ENCODE assay signal across 8 cellular contexts in genomic region chrX:137031517-137032377, GRCh38. TPM values are rescaled to one million over a fixed set of nuclear protein-coding genes. Genes with fewer than 3 reads are reported as not detected.
DNase-seq lines count a peak whose midpoint lies in the region; ATAC-seq, FAIRE-seq and TF ChIP-seq lines count a peak whose summit lies in the region.

No MANE protein-coding gene starts in this region.

- H3K27ac ChIP-seq in PC-3 (ENCODE audit: low read length) (no peak overlapping the region), K562 (ENCODE audit: extremely low read depth, low read depth, low read length) (no peak overlapping the region)

- no peak for TF ChIP-seq POLR2A in K562 (conservative IDR thresholded peaks at IDR 0.05)
- no peak for TF ChIP-seq POLR2A in lower leg skin (IDR thresholded peaks at IDR 0.05)

- CTCF ChIA-PET in PC-3 (lab: Charles Lee): no interaction called here
- CTCF ChIA-PET in K562 (lab: Yijun Ruan, JAX; ENCODE audit: low intra/inter-chr PET ratio): no interaction called here

- H3K27me3 ChIP-seq in BE2C (peaks cover 55% of the 10 kb centered on the region), PC-3 (ENCODE audit: low read length) (peaks cover 66% of the 10 kb centered on the region), K562 (ENCODE audit: control insufficient read depth in 2 of 2, insufficient read depth in 2 of 2, low read length in 2 of 2) (peaks cover 16 to 53% of the 10 kb centered on the region in 2 experiments; a peak in 4 of 5 replicates)

- H3K79me2 ChIP-seq in PC-3 (ENCODE audit: low read length) (no peaks in the 10 kb centered on the region), K562 (ENCODE audit: control insufficient read depth, insufficient read depth, low read length) (no peaks in the 10 kb centered on the region)

- H3K9me1 ChIP-seq in K562 (ENCODE audit: control insufficient read depth, insufficient read depth, low read length): no peaks in the 10 kb centered on the region

- in situ Hi-C loops in K562 (cut with MboI): no loop called here

- H3K4me2 ChIP-seq in PC-3 (ENCODE audit: low read length) (peak overlapping the region; percentile 86), K562 (ENCODE audit: insufficient read depth, low read length) (peak overlapping the region; percentile 62)

- peak overlapping the region; percentile 58 for H3K4me3 ChIP-seq in BE2C (ENCODE audit: low read depth, low read length)
- peak overlapping the region; percentile 66 for H3K4me3 ChIP-seq in PC-3 (ENCODE audit: low read length)
- H3K4me3 ChIP-seq in K562: peak overlapping the region; percentile 19; the same call in 1 of the 2 replicates
- H3K4me3 ChIP-seq in lower leg skin (ENCODE audit: low read depth, poor library complexity, severe bottlenecking): no peak overlapping the region

- 12% methylated on average over 41 of the region's 52 CpGs for WGBS in K562 (ENCODE audit: insufficient coverage, low coverage, missing lambda C conversion rate)
- WGBS in lower leg skin, 2 donors: 0 to 42% methylated on average over 35 to 52 of the region's 52 CpGs

- H3K9me3 ChIP-seq in BE2C (no peaks in the 10 kb centered on the region), PC-3 (ENCODE audit: low read length) (no peaks in the 10 kb centered on the region), K562 (replicated peaks; ENCODE audit: control insufficient read depth, insufficient read depth, low read depth, low read length) (no peaks in the 10 kb centered on the region)

- ATAC-seq in GM19023 (IDR thresholded peaks at IDR 0.05; ENCODE audit: unreplicated experiment) (peak; percentile 76), HG03159 (IDR thresholded peaks at IDR 0.05; ENCODE audit: unreplicated experiment) (peak; percentile 79), PC-3 (peak; percentile 76), K562 (peak; percentile 79)

- no peak overlapping the region for H3K9ac ChIP-seq in PC-3 (ENCODE audit: low read length)
- no peak overlapping the region for H3K9ac ChIP-seq in K562 (ENCODE audit: insufficient read depth in 1 of 2, low read depth in 2 of 2, low read length in 2 of 2)

- H3K36me3 ChIP-seq in BE2C (no peaks in the 10 kb centered on the region), PC-3 (ENCODE audit: low read depth, low read length) (no peaks in the 10 kb centered on the region), K562 (ENCODE audit: control insufficient read depth, insufficient read depth, low read length) (no peaks in the 10 kb centered on the region)

- H3K9me2 ChIP-seq in PC-3 (replicated peaks; ENCODE audit: low read length): no peaks in the 10 kb centered on the region

- H4K20me1 ChIP-seq in PC-3 (ENCODE audit: low read length) (no peaks in the 10 kb centered on the region), K562 (replicated peaks; ENCODE audit: control insufficient read depth, insufficient read depth, low read length) (no peaks in the 10 kb centered on the region)

- intact Hi-C loops in PC-3 (cut with micrococcal nuclease): no loop called here
- intact Hi-C loops in K562 (cut with micrococcal nuclease): no loop called here
- intact Hi-C loops in lower leg skin (cut with DNase I; ENCODE audit: low total_unique reads): no loop called here

- no peak for TF ChIP-seq RAD21 in K562 (CRISPR knock-in tag; conservative IDR thresholded peaks at IDR 0.05 in 1 of 2, IDR thresholded peaks at IDR 0.05 in 1 of 2)

- no peak for FAIRE-seq in K562 (lab: Jason Lieb, UNC)

- TF ChIP-seq EP300 in K562 (IDR thresholded peaks at IDR 0.05; ENCODE audit: low read length): no peak

- POLR2A ChIA-PET in PC-3 (lab: Charles Lee; ENCODE audit: unreplicated experiment): no interaction called here
- POLR2A ChIA-PET in K562 (lab: Yijun Ruan, JAX): no interaction called here

- no peaks in the 10 kb centered on the region for H3F3A ChIP-seq in PC-3 (ENCODE audit: low read length, unreplicated experiment)

- H3K4me1 ChIP-seq in BE2C: no peaks in the 10 kb centered on the region
- peaks cover 10% of the 10 kb centered on the region for H3K4me1 ChIP-seq in PC-3 (ENCODE audit: insufficient read depth, low read length)
- H3K4me1 ChIP-seq in K562 (replicated peaks in 1 of 2; ENCODE audit: control insufficient read depth in 2 of 2, insufficient read depth in 2 of 2, low read length in 2 of 2): peaks cover 0 to 19% of the 10 kb centered on the region in 2 experiments; a peak in 3 of 5 replicates

- BruUV-seq in PC-3 (replicated peaks; lab: Mats Ljungman, UMichigan) (no TSS peak), K562 (replicated peaks; lab: Mats Ljungman, UMichigan) (no TSS peak)

- DNase-seq in BE2C (peak; percentile 53), PC-3 (peak; percentile 48), K562 (ENCODE audit: extremely low read depth in 1 of 4, low spot score in 3 of 4) (peak; percentile 28 to 43 (median 32)), iPS-NIHi7 (ENCODE audit: extremely low spot score) (peak; percentile 76), lower leg skin (ENCODE audit: low spot score in 2 of 2) (no peak)
- peak; percentile 39 to 52 for DNase-seq in stimulated activated CD4-positive, alpha-beta T cell treated with anti-CD3 and anti-CD28 coated beads, Interleukin-2, amount 100 ng/mL, for 24 hours

- TF ChIP-seq CTCF in BE2C (IDR thresholded peaks at IDR 0.05; ENCODE audit: low read depth, low read length) (no peak), PC-3 (conservative IDR thresholded peaks at IDR 0.05; ENCODE audit: low read depth, low read length) (no peak), K562 (IDR thresholded peaks at IDR 0.05 in 2 of 3, conservative IDR thresholded peaks at IDR 0.05 in 1 of 3; ENCODE audit: insufficient read depth in 2 of 3, low read depth in 1 of 3, low read length in 3 of 3) (no peak), lower leg skin (IDR thresholded peaks at IDR 0.05) (no peak)

- H2AFZ ChIP-seq in PC-3 (ENCODE audit: low read length) (peak overlapping the region; percentile 78), K562 (ENCODE audit: low read depth, low read length) (peak overlapping the region; percentile 77; the same call in 1 of the 2 replicates)

TF ChIP-seq in K562, 482 proteins besides CTCF, POLR2A, EP300 and RAD21 (continues in another document):
- peak; percentile 45; the same call in 1 of the 2 replicates for TF ChIP-seq ZBTB2 (IDR thresholded peaks at IDR 0.05)
- TF ChIP-seq PCBP2 (IDR thresholded peaks at IDR 0.05; ENCODE audit: low read depth, low read length, poor library complexity, severe bottlenecking): no peak
- TF ChIP-seq CREBBP (IDR thresholded peaks at IDR 0.05; ENCODE audit: low read depth, low read length): no peak
- TF ChIP-seq NRF1 (conservative IDR thresholded peaks at IDR 0.05 in 1 of 2, IDR thresholded peaks at IDR 0.05 in 1 of 2): peak; percentile 87 to 89

RNA-seq across cellular contexts. Expression of gene GPR101, which starts 2.0 kb away (rescaled TPM):
- not detected for polyA plus RNA-seq in BE2C (2012; ENCODE audit: insufficient read depth, insufficient read length, low read depth)
- not detected in 2 replicates for total RNA-seq in PC-3 (2014; rRNA removed)
- total RNA-seq in K562 (2011; cell fraction: chromatin; rRNA removed; ENCODE audit: low replicate concordance): not detected in 2 replicates
- total RNA-seq in K562 (2011; cell fraction: nucleolus; rRNA removed): not detected in 2 replicates
- not detected in 2 replicates for total RNA-seq in K562 (2011; cell fraction: nucleoplasm; rRNA removed)
- not detected in 2 replicates for total RNA-seq in K562 (2014; rRNA removed)
- total RNA-seq in K562 (2014; rRNA removed; fragmentation: Illumina TruSeq; extraction: Trizol): not detected in 2 replicates
- not detected in 2 replicates for total RNA-seq in K562 (2015; rRNA removed; fragmentation: Illumina TruSeq; extraction: Trizol)
- not detected in 2 replicates for total RNA-seq in K562 (2021)
- not detected in 2 replicates for polyA plus RNA-seq in K562 (2011; rRNA removed)
- not detected in 2 replicates for polyA plus RNA-seq in K562 (2011; cell fraction: cytosol; rRNA removed)
- not detected in 2 replicates for polyA plus RNA-seq in K562 (2011; cell fraction: nucleus; rRNA removed)
- polyA plus RNA-seq in K562 (2012): not detected in 2 replicates
- not detected in 2 replicates for polyA plus RNA-seq in K562 (2014; fragmentation: Illumina TruSeq; extraction: Trizol)
- polyA plus RNA-seq in K562 (2014; fragmentation: Nextera tagmentation; extraction: Ambion mirVana): not detected
- not detected in 2 replicates for polyA plus RNA-seq in K562 (2014; rRNA removed)
- polyA minus RNA-seq in K562 (2011; rRNA and poly(A)+ RNA removed): not detected in 2 replicates
- not detected in 2 replicates for polyA minus RNA-seq in K562 (2011; cell fraction: cytosol; rRNA and poly(A)+ RNA removed)
- not detected in 2 replicates for polyA minus RNA-seq in K562 (2011; cell fraction: nucleus; rRNA and poly(A)+ RNA removed)
- total RNA-seq in lower leg skin: not detected

Comparison
In these comparisons a context has a peak if more than half of its experiments do, and no peak if none do; other contexts are left out.
1. DNase-seq: peak in BE2C (single experiment), PC-3 (single experiment), K562 (4 of 4), iPS-NIHi7 (single experiment) and stimulated activated CD4-positive, alpha-beta T cell treated with anti-CD3 and anti-CD28 coated beads, Interleukin-2, amount 100 ng/mL, for 24 hours (2 of 2); none in lower leg skin (0 of 2).
2. Peak in every context shown above with its lines, with median percentiles within 50 percentile points of each other: ATAC-seq.